In genomic region chr22:31244943-31245451, GRCh38 we compare ENCODE assay signal across 1 cellular context.
TF ChIP-seq lines count a peak whose summit lies in the region.

No MANE protein-coding gene starts in this region.

TF ChIP-seq in IMR-90, 13 proteins besides CTCF, POLR2A, EP300 and RAD21 (continued from another document):
- TF ChIP-seq SMC3 (IDR thresholded peaks at IDR 0.05; ENCODE audit: low read depth, low read length) (no peak), NFE2L2 (IDR thresholded peaks at IDR 0.05; ENCODE audit: low read depth, low read length) (no peak), USF2 (IDR thresholded peaks at IDR 0.05; ENCODE audit: low read depth, low read length) (no peak), RCOR1 (IDR thresholded peaks at IDR 0.05; ENCODE audit: insufficient replicate concordance, low read length) (no peak), MAFK (IDR thresholded peaks at IDR 0.05; ENCODE audit: low read depth, low read length) (no peak), CHD1 (IDR thresholded peaks at IDR 0.05; ENCODE audit: low read depth, low read length) (no peak), RFX5 (IDR thresholded peaks at IDR 0.05; ENCODE audit: low read depth, low read length) (no peak), BHLHE40 (IDR thresholded peaks at IDR 0.05; ENCODE audit: low read depth, low read length) (no peak), MXI1 (IDR thresholded peaks at IDR 0.05; ENCODE audit: borderline replicate concordance, low read depth, low read length) (no peak), CEBPB (IDR thresholded peaks at IDR 0.05; ENCODE audit: low read depth, low read length) (no peak)
- TF ChIP-seq, protein P1, sequence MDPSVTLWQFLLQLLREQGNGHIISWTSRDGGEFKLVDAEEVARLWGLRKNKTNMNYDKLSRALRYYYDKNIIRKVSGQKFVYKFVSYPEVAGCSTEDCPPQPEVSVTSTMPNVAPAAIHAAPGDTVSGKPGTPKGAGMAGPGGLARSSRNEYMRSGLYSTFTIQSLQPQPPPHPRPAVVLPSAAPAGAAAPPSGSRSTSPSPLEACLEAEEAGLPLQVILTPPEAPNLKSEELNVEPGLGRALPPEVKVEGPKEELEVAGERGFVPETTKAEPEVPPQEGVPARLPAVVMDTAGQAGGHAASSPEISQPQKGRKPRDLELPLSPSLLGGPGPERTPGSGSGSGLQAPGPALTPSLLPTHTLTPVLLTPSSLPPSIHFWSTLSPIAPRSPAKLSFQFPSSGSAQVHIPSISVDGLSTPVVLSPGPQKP (IDR thresholded peaks at IDR 0.05; ENCODE audit: borderline replicate concordance, low read depth, low read length), result no peak
